20 cellular contexts compared by ENCODE assay signal in the genomic region with DNA sequence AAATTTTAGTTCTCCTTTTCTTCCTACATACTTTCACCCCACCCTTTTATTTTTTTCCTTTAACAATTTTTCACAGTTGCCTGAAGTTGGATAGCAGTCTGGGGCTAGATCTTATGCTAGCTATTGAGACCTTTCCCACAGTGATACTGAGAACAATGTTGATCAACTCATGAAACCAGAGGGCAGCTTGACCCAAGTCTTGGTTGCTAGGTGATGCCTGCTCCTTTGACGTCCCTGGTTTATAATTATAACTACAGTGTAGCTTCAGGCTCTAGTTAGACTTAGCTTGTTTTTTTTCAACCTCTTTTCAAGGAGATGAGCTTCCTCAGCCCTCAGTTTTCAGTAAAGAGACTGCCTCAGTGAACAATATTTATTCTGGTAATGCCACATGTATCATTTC.
DNase-seq lines count a peak whose midpoint lies in the region; ATAC-seq, FAIRE-seq and TF ChIP-seq lines count a peak whose summit lies in the region.
"Had no signal": no experiment of that assay in that cellular context is flagged by ENCODE, and none has a peak within 500 bp of the region (broad histone marks: within the 10 kb centered on the region; RNA-seq: fewer than 3 reads in every experiment).

No MANE protein-coding gene starts in this region.

- no peak overlapping the region for H2AK5ac ChIP-seq in mesenchymal stem cell (ENCODE audit: low read length, severe bottlenecking)

- no peak overlapping the region for H3K27ac Mint-ChIP-seq in astrocyte (ENCODE audit: unreplicated experiment)

- H3K4me1 ChIP-seq in HepG2 (ENCODE audit: insufficient read depth, low read length), result peaks cover 33% of the 10 kb centered on the region
- no peaks in the 10 kb centered on the region for H3K4me1 ChIP-seq in right lobe of liver
- H3K4me1 ChIP-seq in astrocyte (ENCODE audit: insufficient read depth, low read length), result no peaks in the 10 kb centered on the region
- H3K4me1 ChIP-seq in mesenchymal stem cell (ENCODE audit: control insufficient read depth, insufficient read depth, low read depth, low read length), result no peaks in the 10 kb centered on the region

- H4K91ac ChIP-seq in mesenchymal stem cell (ENCODE audit: low read length), result no peak overlapping the region

- TF ChIP-seq RAD21 in HepG2 (CRISPR knock-in tag; IDR thresholded peaks at IDR 0.05), result no peak

- H3K36me3 Mint-ChIP-seq in astrocyte (ENCODE audit: low read depth, unreplicated experiment), result peaks cover 2% of the 10 kb centered on the region

- H3K36me3 ChIP-seq in HepG2 (replicated peaks in 1 of 2; ENCODE audit: control insufficient read depth in 1 of 2, insufficient read depth in 2 of 2, low read length in 2 of 2) (no peaks in the 10 kb centered on the region), right lobe of liver (no peaks in the 10 kb centered on the region), astrocyte (ENCODE audit: insufficient read depth, low read length) (no peaks in the 10 kb centered on the region), mesenchymal stem cell (ENCODE audit: control insufficient read depth in 1 of 2, insufficient read depth in 2 of 2, low read depth in 1 of 2, low read length in 2 of 2) (no peaks in the 10 kb centered on the region)

- 70% methylated on average over 1 of the region's 1 CpG for WGBS in HepG2 (ENCODE audit: low lambda C conversion rate)
- WGBS in right lobe of liver (ENCODE audit: insufficient coverage, low coverage, low lambda C conversion rate, missing lambda C conversion rate), result 13% methylated on average over 1 of the region's 1 CpG
- WGBS in mesenchymal stem cell, result 71% methylated on average over 1 of the region's 1 CpG

- ATAC-seq in HepG2 (no peak), right lobe of liver (no peak), HG02678 (IDR thresholded peaks at IDR 0.05; ENCODE audit: unreplicated experiment) (no peak), GM21825 (IDR thresholded peaks at IDR 0.05; ENCODE audit: unreplicated experiment) (no peak)

- no peak overlapping the region for H3K4me2 ChIP-seq in HepG2 (ENCODE audit: low read depth, low read length)
- no peak overlapping the region for H3K4me2 ChIP-seq in astrocyte (ENCODE audit: low read length)
- H3K4me2 ChIP-seq in mesenchymal stem cell (ENCODE audit: low read length, poor library complexity, severe bottlenecking), result no peak overlapping the region

- H3K79me2 ChIP-seq in HepG2 (ENCODE audit: insufficient read depth, low read length), result no peaks in the 10 kb centered on the region
- H3K79me2 ChIP-seq in astrocyte (ENCODE audit: insufficient read depth, low read length), result no peaks in the 10 kb centered on the region

- TF ChIP-seq POLR2A in HepG2 (IDR thresholded peaks at IDR 0.05; ENCODE audit: insufficient read depth in 1 of 2, low read depth in 2 of 2, low read length in 2 of 2) (no peak), right lobe of liver (IDR thresholded peaks at IDR 0.05) (no peak)

- H3K27me3 Mint-ChIP-seq in astrocyte (ENCODE audit: low read depth, unreplicated experiment), result no peaks in the 10 kb centered on the region

- no peak overlapping the region for H2BK5ac ChIP-seq in mesenchymal stem cell (ENCODE audit: low read depth, low read length, poor library complexity, severe bottlenecking)

- no peak overlapping the region for H3K4me3 ChIP-seq in HepG2 (replicated peaks in 1 of 3; ENCODE audit: insufficient read depth in 1 of 3, low read depth in 2 of 3, low read length in 3 of 3)
- no peak overlapping the region for H3K4me3 ChIP-seq in right lobe of liver
- no peak overlapping the region for H3K4me3 ChIP-seq in astrocyte (ENCODE audit: insufficient read depth, low read depth, low read length)
- H3K4me3 ChIP-seq in mesenchymal stem cell (ENCODE audit: insufficient read depth in 1 of 2, low read depth in 1 of 2, low read length in 2 of 2), result no peak overlapping the region
- H3K4me3 ChIP-seq: SK-N-MC had no signal

- TF ChIP-seq CTCF in HepG2 (CRISPR knock-in tag; IDR thresholded peaks at IDR 0.05), result no peak
- TF ChIP-seq CTCF in right lobe of liver (IDR thresholded peaks at IDR 0.05), result no peak
- no peak for TF ChIP-seq CTCF in astrocyte (IDR thresholded peaks at IDR 0.05; ENCODE audit: insufficient read depth, low read depth, low read length)

- no peaks in the 10 kb centered on the region for H3K4me1 Mint-ChIP-seq in astrocyte (ENCODE audit: low read depth, unreplicated experiment)

- TF ChIP-seq EP300 in HepG2 (IDR thresholded peaks at IDR 0.05; ENCODE audit: low read depth in 2 of 2, low read length in 2 of 2) (no peak), HepG2 (CRISPR knock-in tag; IDR thresholded peaks at IDR 0.05; ENCODE audit: borderline replicate concordance) (no peak)

- H3K4ac ChIP-seq in mesenchymal stem cell (ENCODE audit: low read depth in 1 of 2, low read length in 2 of 2), result no peak overlapping the region

- H3K4me3 Mint-ChIP-seq in astrocyte (ENCODE audit: unreplicated experiment), result no peak overlapping the region
- H3K4me3 Mint-ChIP-seq: H9 had no signal

- H3K9ac ChIP-seq in HepG2 (ENCODE audit: insufficient read depth, low read depth, low read length), result no peak overlapping the region
- H3K9ac ChIP-seq in astrocyte (ENCODE audit: low read length), result no peak overlapping the region
- H3K9ac ChIP-seq in mesenchymal stem cell (ENCODE audit: low read length), result no peak overlapping the region

- H3K27ac ChIP-seq in HepG2 (ENCODE audit: extremely low read length, insufficient read depth, low read length) (no peak overlapping the region), right lobe of liver (no peak overlapping the region), astrocyte (ENCODE audit: low read depth, low read length) (no peak overlapping the region), mesenchymal stem cell (ENCODE audit: low read length, poor library complexity, severe bottlenecking) (no peak overlapping the region)
- H3K27ac ChIP-seq: SK-N-MC had no signal

- intact Hi-C loops in HepG2 (cut with micrococcal nuclease; ENCODE audit: unreplicated experiment), result no loop called here
- intact Hi-C loops in right lobe of liver (cut with DNase I), result no loop called here

- no peak overlapping the region for H3K14ac ChIP-seq in mesenchymal stem cell (ENCODE audit: low read length in 2 of 2)

- H2BK12ac ChIP-seq in mesenchymal stem cell (ENCODE audit: low read length in 2 of 2), result no peak overlapping the region

- no peak overlapping the region for H2BK15ac ChIP-seq in mesenchymal stem cell (ENCODE audit: low read depth, poor library complexity, severe bottlenecking)

- no peaks in the 10 kb centered on the region for H3K9me3 ChIP-seq in HepG2 (ENCODE audit: low read length)
- H3K9me3 ChIP-seq in right lobe of liver, result no peaks in the 10 kb centered on the region
- H3K9me3 ChIP-seq in astrocyte (ENCODE audit: insufficient read depth, low read depth, low read length), result no peaks in the 10 kb centered on the region
- no peaks in the 10 kb centered on the region for H3K9me3 ChIP-seq in mesenchymal stem cell (ENCODE audit: control insufficient read depth, low read length)

- no peaks in the 10 kb centered on the region for H3K9me3 Mint-ChIP-seq in astrocyte (ENCODE audit: unreplicated experiment)
- H3K9me3 Mint-ChIP-seq: H9 had no signal

- no peak overlapping the region for H4K8ac ChIP-seq in mesenchymal stem cell (ENCODE audit: low read length)

- H3K27me3 ChIP-seq in HepG2 (ENCODE audit: control insufficient read depth in 1 of 2, insufficient read depth in 2 of 2, low read length in 2 of 2), result no peaks in the 10 kb centered on the region
- H3K27me3 ChIP-seq in right lobe of liver, result no peaks in the 10 kb centered on the region
- no peaks in the 10 kb centered on the region for H3K27me3 ChIP-seq in astrocyte (ENCODE audit: insufficient read depth, low read length)
- H3K27me3 ChIP-seq in mesenchymal stem cell (ENCODE audit: control insufficient read depth in 1 of 2, insufficient read depth in 1 of 2, low read length in 2 of 2), result no peaks in the 10 kb centered on the region

- CTCF ChIA-PET in HepG2 (lab: Yijun Ruan, JAX; ENCODE audit: low intra/inter-chr PET ratio, low total read pairs), result no interaction called here

- no peak overlapping the region for H2BK120ac ChIP-seq in mesenchymal stem cell (ENCODE audit: low read depth, low read length)

- FAIRE-seq in HepG2 (lab: Jason Lieb, UNC) (no peak), astrocyte (lab: Jason Lieb, UNC) (no peak)

- H3K79me1 ChIP-seq in mesenchymal stem cell (replicated peaks; ENCODE audit: low read length, poor library complexity, severe bottlenecking), result no peaks in the 10 kb centered on the region

- POLR2A ChIA-PET in HepG2 (lab: Yijun Ruan, JAX), result no interaction called here

- DNase-seq in HepG2 (ENCODE audit: low spot score), result no peak
- DNase-seq in right lobe of liver, result no peak
- peak; percentile 2 for DNase-seq in astrocyte (ENCODE audit: low read depth)
- DNase-seq in mesenchymal stem cell, result peak; percentile 22
- no peak for DNase-seq in NCI-H2107 treated with DMSO at 0.1 percent for 48 hours (lab: John Stamatoyannopoulos, UW; ENCODE audit: unreplicated experiment)
- no peak for DNase-seq in NCI-H1105 treated with DMSO at 0.1 percent for 48 hours (lab: John Stamatoyannopoulos, UW)
- DNase-seq: activated CD4-positive, alpha-beta T cell treated with anti-CD3 and anti-CD28 coated beads for 1 hour; activated effector memory CD4-positive, alpha-beta T cell treated with anti-CD3 and anti-CD28 coated beads, Interleukin-2, amount 50 U/mL, for 16 hours; amniotic stem cell; cerebellar nuclear complex; effector CD8-positive, alpha-beta T cell; H9; MV-4-11; NCI-H2029; NCI-H510A; nucleus accumbens; stimulated activated CD4-positive, alpha-beta T cell treated with anti-CD3 and anti-CD28 coated beads, Interleukin-2, amount 100 ng/mL, for 48 hours had no signal

- no TSS peak for BruUV-seq in HepG2 (replicated peaks; lab: Mats Ljungman, UMichigan)

- H2AFZ ChIP-seq in HepG2 (ENCODE audit: low read length), result peak overlapping the region; percentile 67
- no peak overlapping the region for H2AFZ ChIP-seq in astrocyte (ENCODE audit: low read depth, low read length)
- H2AFZ ChIP-seq in mesenchymal stem cell (ENCODE audit: low read depth, low read length), result no peak overlapping the region

- in situ Hi-C loops in HepG2 (cut with HindIII; ENCODE audit: extremely low pct_ligation_motif_present, low pct_unique_long_range_greater_than_20kb), result no loop called here

- H3K18ac ChIP-seq in mesenchymal stem cell (ENCODE audit: low read depth in 1 of 2, low read length in 2 of 2), result no peak overlapping the region

- no peaks in the 10 kb centered on the region for H4K20me1 ChIP-seq in HepG2 (ENCODE audit: insufficient read depth, low read length)
- H4K20me1 ChIP-seq in astrocyte (ENCODE audit: insufficient read depth, low read length), result no peaks in the 10 kb centered on the region

- H3K23ac ChIP-seq in mesenchymal stem cell (ENCODE audit: low read length in 2 of 2), result no peak overlapping the region

TF ChIP-seq in HepG2, 621 proteins besides CTCF, POLR2A, EP300 and RAD21 (continues in another document):
- no peak for TF ChIP-seq ZNF12 (CRISPR knock-in tag; IDR thresholded peaks at IDR 0.05)

Comparison
In these comparisons a context has a peak if more than half of its experiments do, and no peak if none do; other contexts are left out.
1. DNase-seq: peak in astrocyte (single experiment) and mesenchymal stem cell (single experiment); none in HepG2 (single experiment), right lobe of liver (0 of 3), NCI-H2107 treated with DMSO at 0.1 percent for 48 hours (single experiment) and NCI-H1105 treated with DMSO at 0.1 percent for 48 hours (single experiment).